11 cellular contexts compared by ENCODE assay signal in the genomic region with DNA sequence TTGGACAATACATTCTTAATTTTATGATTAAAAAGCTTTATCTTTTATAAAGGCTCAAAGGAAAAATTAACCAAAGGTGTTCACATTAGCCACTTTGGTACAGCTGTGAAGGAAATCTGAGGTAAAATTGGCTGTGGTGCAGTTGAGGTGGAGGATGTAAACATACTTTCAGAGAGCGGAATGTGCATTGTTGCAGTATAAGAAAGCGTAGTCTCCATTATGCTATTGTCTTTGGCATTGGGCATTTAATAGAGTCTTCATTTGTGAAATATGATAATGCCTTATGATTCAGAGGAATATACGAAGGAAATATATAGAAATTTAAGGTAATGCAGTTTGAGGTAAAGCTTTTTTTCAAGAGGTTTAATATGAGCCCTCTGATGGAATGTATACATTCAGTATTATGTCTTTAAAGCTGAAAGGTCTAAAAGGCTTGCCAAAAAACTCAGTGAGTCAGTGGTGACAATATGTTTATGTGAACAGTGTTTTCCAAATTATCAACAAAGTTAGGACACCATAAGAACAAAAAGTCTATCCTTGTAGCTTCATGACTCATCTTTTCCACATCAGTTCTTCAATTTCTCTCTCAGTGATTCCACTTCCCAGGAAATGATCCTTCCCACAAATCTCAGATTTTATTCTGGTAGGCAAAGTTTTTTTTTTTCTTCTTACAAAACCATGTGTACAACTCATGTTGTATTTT. TPM values are rescaled to one million over a fixed set of nuclear protein-coding genes. Genes with fewer than 3 reads are reported as not detected.
DNase-seq lines count a peak whose midpoint lies in the region; ATAC-seq and TF ChIP-seq lines count a peak whose summit lies in the region.
"Had no signal": no experiment of that assay in that cellular context is flagged by ENCODE, and none has a peak within 500 bp of the region (broad histone marks: within the 10 kb centered on the region; RNA-seq: fewer than 3 reads in every experiment).

No MANE protein-coding gene starts in this region.

- H3K4me3 ChIP-seq in A673 (ENCODE audit: low read depth, low read length, poor library complexity, severe bottlenecking) (no peak overlapping the region), choroid plexus epithelial cell (ENCODE audit: low read depth, low read length) (no peak overlapping the region), mesodermal cell (ENCODE audit: extremely low read depth, insufficient read depth, low read length, poor library complexity, severe bottlenecking) (no peak overlapping the region)
- H3K4me3 ChIP-seq: upper lobe of left lung had no signal

- H3K36me3 ChIP-seq in A673 (ENCODE audit: insufficient read depth, low read length, poor library complexity, severe bottlenecking), result peaks cover 43% of the 10 kb centered on the region
- peaks cover 16% of the 10 kb centered on the region for H3K36me3 ChIP-seq in mesodermal cell (ENCODE audit: control insufficient read depth, insufficient read depth, low read length)

- H3K27me3 ChIP-seq in A673 (replicated peaks; ENCODE audit: insufficient read depth, low read depth, low read length, poor library complexity), result no peaks in the 10 kb centered on the region
- H3K27me3 ChIP-seq: upper lobe of left lung had no signal

- H3K27ac ChIP-seq in A673 (ENCODE audit: low read depth, low read length, poor library complexity, severe bottlenecking) (no peak overlapping the region), mesodermal cell (ENCODE audit: low read depth, low read length, severe bottlenecking) (peak overlapping the region; percentile 43)
- H3K27ac ChIP-seq: C4-2B, upper lobe of left lung had no signal

- WGBS in mesodermal cell (ENCODE audit: insufficient coverage in 2 of 2), 2 experiments, result 93 to 100% methylated on average over 3 of the region's 3 CpGs

- TF ChIP-seq CTCF in A673 (conservative IDR thresholded peaks at IDR 0.05; ENCODE audit: low read depth, low read length) (no peak), choroid plexus epithelial cell (conservative IDR thresholded peaks at IDR 0.05; ENCODE audit: low read depth, low read length) (no peak)

- H3K9me3 ChIP-seq in A673 (ENCODE audit: low read depth, low read length, poor library complexity, severe bottlenecking) (no peaks in the 10 kb centered on the region), mesodermal cell (ENCODE audit: control insufficient read depth, low read length) (no peaks in the 10 kb centered on the region)
- H3K9me3 ChIP-seq: upper lobe of left lung had no signal

- DNase-seq in A673 (ENCODE audit: low spot score) (peak; percentile 60), HT1080 (ENCODE audit: low read depth) (peak; percentile 95), choroid plexus epithelial cell (ENCODE audit: low read depth) (peak; percentile 96), NCI-H146 (lab: John Stamatoyannopoulos, UW) (no peak), SKM-1 treated with dmso at 0.1 percent for 144 hours (lab: John Stamatoyannopoulos, UW; ENCODE audit: unreplicated experiment) (no peak)
- DNase-seq in activated effector memory CD4-positive, alpha-beta T cell treated with anti-CD3 and anti-CD28 coated beads, Interleukin-2, amount 50 U/mL, for 16 hours, result no peak
- DNase-seq: activated CD4-positive, alpha-beta T cell treated with anti-CD3 and anti-CD28 coated beads for 4 hours; upper lobe of left lung had no signal

- POLR2A ChIA-PET in A673 (lab: Charles Lee; ENCODE audit: low non-redundant PET), result no interaction called here

- no TSS peak for BruUV-seq in A673 (replicated peaks; lab: Mats Ljungman, UMichigan)

- ATAC-seq in GM21786 (IDR thresholded peaks at IDR 0.05; ENCODE audit: unreplicated experiment), result no peak

- CTCF ChIA-PET in A673 (lab: Charles Lee), result interaction anchor here (0.7 kb wide), 1 partner anchor 64 kb away, joined by 3 read pairs; no protein-coding TSS in a partner anchor

- intact Hi-C loops in A673 (cut with micrococcal nuclease; ENCODE audit: unreplicated experiment), result no loop called here

- H3K4me1 ChIP-seq in A673 (ENCODE audit: insufficient read depth, low read length, poor library complexity, severe bottlenecking) (peaks cover 7% of the 10 kb centered on the region), mesodermal cell (ENCODE audit: control insufficient read depth, insufficient read depth, low read length, poor library complexity, severe bottlenecking) (peaks cover 4% of the 10 kb centered on the region)
- H3K4me1 ChIP-seq: upper lobe of left lung had no signal

RNA-seq across cellular contexts. Expression of a gene that starts 26.9 kb away (rescaled TPM):
- 121 and 145 TPM in 2 replicates for total RNA-seq in A673 (2021)
- 29.0 and 34.4 TPM in 2 replicates for total RNA-seq in HT1080 (2014; rRNA removed; shearing (Covaris generic))
- 26.0 and 35.8 TPM in 2 replicates for polyA plus RNA-seq in HT1080 (2015; cell fraction: cytosol; rRNA removed)
- polyA plus RNA-seq in HT1080 (2015; cell fraction: nucleus; rRNA removed), result 126 and 130 TPM in 2 replicates
- 15.9 TPM for polyA plus RNA-seq in mesodermal cell (2013, experiment 1 of 2)
- 20.7 TPM for polyA plus RNA-seq in mesodermal cell (2013, experiment 2 of 2)

RNA-seq across cellular contexts. Expression of a gene that starts 43.9 kb away (rescaled TPM):
- 122 and 152 TPM in 2 replicates for total RNA-seq in A673 (2021)
- 233 and 246 TPM in 2 replicates for total RNA-seq in HT1080 (2014; rRNA removed; shearing (Covaris generic))
- 258 and 278 TPM in 2 replicates for polyA plus RNA-seq in HT1080 (2015; cell fraction: cytosol; rRNA removed)
- 367 and 411 TPM in 2 replicates for polyA plus RNA-seq in HT1080 (2015; cell fraction: nucleus; rRNA removed)
- polyA plus RNA-seq in mesodermal cell (2013, experiment 1 of 2), result 42.5 TPM
- 44.0 TPM for polyA plus RNA-seq in mesodermal cell (2013, experiment 2 of 2)

Comparison
In these comparisons a context has a peak if more than half of its experiments do, and no peak if none do; other contexts are left out.
1. DNase-seq: peak in A673 (single experiment), HT1080 (single experiment) and choroid plexus epithelial cell (single experiment); none in NCI-H146 (single experiment), activated effector memory CD4-positive, alpha-beta T cell treated with anti-CD3 and anti-CD28 coated beads, Interleukin-2, amount 50 U/mL, for 16 hours (single experiment) and SKM-1 treated with dmso at 0.1 percent for 144 hours (single experiment).